Comparison of ENCODE assay signal across 11 cellular contexts in the genomic region with DNA sequence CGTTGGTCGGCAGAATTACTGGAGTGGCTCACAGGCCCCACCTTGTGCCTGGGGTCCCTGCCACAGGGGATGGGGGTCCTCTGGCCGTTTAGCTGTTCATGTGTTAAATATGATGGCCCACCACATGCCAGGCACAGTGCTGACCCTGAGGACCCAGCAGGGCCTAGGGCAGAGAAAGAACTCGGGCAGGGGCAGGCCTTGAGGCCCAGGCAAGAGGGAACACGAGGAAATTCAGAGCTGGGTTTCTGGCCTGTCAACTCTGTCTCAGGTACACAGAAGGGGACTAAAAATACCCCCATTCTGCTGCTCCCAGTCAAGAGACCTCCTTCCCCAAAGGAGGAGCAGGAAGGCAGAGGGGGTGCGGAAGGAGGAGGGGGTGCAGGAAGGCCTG.
DNase-seq lines count a peak whose midpoint lies in the region; ATAC-seq and TF ChIP-seq lines count a peak whose summit lies in the region.
"Had no signal": no experiment of that assay in that cellular context is flagged by ENCODE, and none has a peak within 500 bp of the region (broad histone marks: within the 10 kb centered on the region; RNA-seq: fewer than 3 reads in every experiment).

No MANE protein-coding gene starts in this region.

- H3K4me3 Mint-ChIP-seq in activated CD4-positive, alpha-beta T cell treated with anti-CD3 and anti-CD28 coated beads, Interleukin-2, amount 10 ng/mL, durations not matched to agents 24 days and 14 days: peak overlapping the region; percentile 50
- peak overlapping the region; percentile 61 to 82 for H3K4me3 Mint-ChIP-seq in stimulated activated naive CD8-positive, alpha-beta T cell treated with anti-CD3 and anti-CD28 coated beads, Interleukin-15, amount 100 ng/mL, for 72 hours

- H3K9me3 ChIP-seq in Peyer's patch: no peaks in the 10 kb centered on the region
- H3K9me3 ChIP-seq in gastroesophageal sphincter: no peaks in the 10 kb centered on the region
- H3K9me3 ChIP-seq: A549, tibial artery had no signal

- no peaks in the 10 kb centered on the region for H3K27me3 Mint-ChIP-seq in activated CD4-positive, alpha-beta T cell treated with anti-CD3 and anti-CD28 coated beads, Interleukin-2, amount 10 ng/mL, durations not matched to agents 24 days and 14 days
- H3K27me3 Mint-ChIP-seq in stimulated activated naive CD8-positive, alpha-beta T cell treated with anti-CD3 and anti-CD28 coated beads, Interleukin-15, amount 100 ng/mL, for 72 hours: no peaks in the 10 kb centered on the region

- no peak for TF ChIP-seq CTCF in Peyer's patch (IDR thresholded peaks at IDR 0.05)
- no peak for TF ChIP-seq CTCF in gastroesophageal sphincter (IDR thresholded peaks at IDR 0.05)

- no peak for TF ChIP-seq POLR2A in Peyer's patch (IDR thresholded peaks at IDR 0.05)
- no peak for TF ChIP-seq POLR2A in gastroesophageal sphincter (IDR thresholded peaks at IDR 0.05)

- peaks cover 0 to 54% (median 40%) of the 10 kb centered on the region in 4 donors for H3K4me1 ChIP-seq in Peyer's patch
- peaks cover 0 to 72% (median 30%) of the 10 kb centered on the region in 3 donors for H3K4me1 ChIP-seq in gastroesophageal sphincter
- H3K4me1 ChIP-seq: A549 had no signal

- intact Hi-C loops in activated CD4-positive, alpha-beta T cell treated with anti-CD3 and anti-CD28 coated beads, Interleukin-2, amount 10 ng/mL, durations not matched to agents 24 days and 14 days (cut with micrococcal nuclease): loop anchor here (2.0 to 5.0 kb wide), 3 partner anchors 25 to 397 kb away; a partner anchor contains a TSS

- DNase-seq in activated CD4-positive, alpha-beta T cell treated with anti-CD3 and anti-CD28 coated beads, Interleukin-2, amount 10 ng/mL, durations not matched to agents 24 days and 14 days: no peak
- DNase-seq in activated CD4-positive, alpha-beta T cell treated with anti-CD3 and anti-CD28 coated beads for 4 hours: no peak
- DNase-seq in Peyer's patch (no peak), DMS 273 treated with DMSO at 0.1 percent for 48 hours (lab: John Stamatoyannopoulos, UW) (no peak)
- peak; percentile 36 to 49 for DNase-seq in stimulated activated naive CD8-positive, alpha-beta T cell treated with anti-CD3 and anti-CD28 coated beads, Interleukin-15, amount 100 ng/mL, for 72 hours
- DNase-seq: NCI-H1930, tibial artery had no signal

- H3K4me3 ChIP-seq in Peyer's patch: no peak overlapping the region
- H3K4me3 ChIP-seq in gastroesophageal sphincter: no peak overlapping the region
- H3K4me3 ChIP-seq: A549, tibial artery had no signal

- WGBS in gastroesophageal sphincter (ENCODE audit: low coverage in 1 of 2), 2 donors: no CpG with 5 or more reads among the region's 6 CpGs

- H3K27ac ChIP-seq in Peyer's patch (peak overlapping the region; percentile 32 to 90 (median 85)), gastroesophageal sphincter (peak overlapping the region in 3 of 4 donors; percentile 37 to 86 (median 84))
- H3K27ac ChIP-seq: A549 had no signal

- H3K9me3 Mint-ChIP-seq in activated CD4-positive, alpha-beta T cell treated with anti-CD3 and anti-CD28 coated beads, Interleukin-2, amount 10 ng/mL, durations not matched to agents 24 days and 14 days: no peaks in the 10 kb centered on the region
- no peaks in the 10 kb centered on the region for H3K9me3 Mint-ChIP-seq in stimulated activated naive CD8-positive, alpha-beta T cell treated with anti-CD3 and anti-CD28 coated beads, Interleukin-15, amount 100 ng/mL, for 72 hours

- H3K27ac Mint-ChIP-seq in activated CD4-positive, alpha-beta T cell treated with anti-CD3 and anti-CD28 coated beads, Interleukin-2, amount 10 ng/mL, durations not matched to agents 24 days and 14 days: peak overlapping the region; percentile 90
- peak overlapping the region; percentile 79 to 95 for H3K27ac Mint-ChIP-seq in stimulated activated naive CD8-positive, alpha-beta T cell treated with anti-CD3 and anti-CD28 coated beads, Interleukin-15, amount 100 ng/mL, for 72 hours

- peaks cover 52% of the 10 kb centered on the region for H3K36me3 Mint-ChIP-seq in activated CD4-positive, alpha-beta T cell treated with anti-CD3 and anti-CD28 coated beads, Interleukin-2, amount 10 ng/mL, durations not matched to agents 24 days and 14 days (ENCODE audit: low read depth)

- TF ChIP-seq EP300 in gastroesophageal sphincter (IDR thresholded peaks at IDR 0.05): no peak

- no peak for ATAC-seq in gastroesophageal sphincter
- no peak for ATAC-seq in stimulated activated naive CD8-positive, alpha-beta T cell treated with anti-CD3 and anti-CD28 coated beads, Interleukin-15, amount 100 ng/mL, for 72 hours
- no peak for ATAC-seq in HG02870 (IDR thresholded peaks at IDR 0.05; ENCODE audit: unreplicated experiment)
- no peak for ATAC-seq in GM21526 (IDR thresholded peaks at IDR 0.05; ENCODE audit: low FRiP score, unreplicated experiment)
- ATAC-seq: A549 had no signal

- H3K4me1 Mint-ChIP-seq in activated CD4-positive, alpha-beta T cell treated with anti-CD3 and anti-CD28 coated beads, Interleukin-2, amount 10 ng/mL, durations not matched to agents 24 days and 14 days: peaks cover 58% of the 10 kb centered on the region
- H3K4me1 Mint-ChIP-seq in stimulated activated naive CD8-positive, alpha-beta T cell treated with anti-CD3 and anti-CD28 coated beads, Interleukin-15, amount 100 ng/mL, for 72 hours: peaks cover 84% of the 10 kb centered on the region

- H3K36me3 ChIP-seq in Peyer's patch (no peaks in the 10 kb centered on the region), gastroesophageal sphincter (peaks cover 0 to 50% of the 10 kb centered on the region in 2 donors)

- no peaks in the 10 kb centered on the region for H3K27me3 ChIP-seq in Peyer's patch
- no peaks in the 10 kb centered on the region for H3K27me3 ChIP-seq in gastroesophageal sphincter
- H3K27me3 ChIP-seq: tibial artery had no signal

Comparison
In these comparisons a context has a peak if more than half of its experiments do, and no peak if none do; other contexts are left out.
1. DNase-seq: peak in stimulated activated naive CD8-positive, alpha-beta T cell treated with anti-CD3 and anti-CD28 coated beads, Interleukin-15, amount 100 ng/mL, for 72 hours (2 of 2); none in activated CD4-positive, alpha-beta T cell treated with anti-CD3 and anti-CD28 coated beads, Interleukin-2, amount 10 ng/mL, durations not matched to agents 24 days and 14 days (single experiment), activated CD4-positive, alpha-beta T cell treated with anti-CD3 and anti-CD28 coated beads for 4 hours (0 of 2), Peyer's patch (0 of 3) and DMS 273 treated with DMSO at 0.1 percent for 48 hours (single experiment).